Comparison of ENCODE assay signal across 20 cellular contexts in the genomic region with DNA sequence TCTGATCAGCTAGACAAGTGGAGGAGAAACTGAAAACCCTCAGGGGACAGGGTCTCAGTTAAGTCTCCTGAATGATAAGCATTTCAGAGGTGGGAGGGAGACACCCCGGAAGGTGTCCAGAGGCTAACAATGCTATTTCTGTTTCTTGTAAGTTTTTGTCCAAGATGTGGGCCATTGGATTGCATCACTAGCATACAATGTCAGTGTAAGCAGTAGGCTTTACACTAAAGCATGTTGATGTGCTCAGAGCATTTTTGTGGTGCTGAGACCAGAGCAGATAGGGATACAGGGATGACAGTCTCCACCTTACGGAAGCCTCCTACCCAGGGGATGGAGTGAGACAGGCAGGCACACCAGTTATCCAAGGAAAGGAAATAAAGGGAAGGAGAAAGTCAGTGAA. TPM values are rescaled to one million over a fixed set of nuclear protein-coding genes. Genes with fewer than 3 reads are reported as not detected.
DNase-seq lines count a peak whose midpoint lies in the region; ATAC-seq and TF ChIP-seq lines count a peak whose summit lies in the region.
"Had no signal": no experiment of that assay in that cellular context is flagged by ENCODE, and none has a peak within 500 bp of the region (broad histone marks: within the 10 kb centered on the region; RNA-seq: fewer than 3 reads in every experiment).

No MANE protein-coding gene starts in this region.

- CTCF ChIA-PET in activated naive CD4-positive, alpha-beta T cell treated with anti-CD3 and anti-CD28 coated beads for 36 hours (lab: Charles Lee) = interaction anchor here (2.0 to 2.2 kb wide), 2 partner anchors 100 kb away, joined by 7 read pairs; no protein-coding TSS in a partner anchor

- peaks cover 31% of the 10 kb centered on the region for H3K9me3 Mint-ChIP-seq in activated naive CD4-positive, alpha-beta T cell treated with anti-CD3 and anti-CD28 coated beads for 36 hours
- H3K9me3 Mint-ChIP-seq in brain (peaks cover 7 to 16% (median 13%) of the 10 kb centered on the region in 5 experiments), type B pancreatic cell (peaks cover 11% of the 10 kb centered on the region)
- H3K9me3 Mint-ChIP-seq: CD4-positive, alpha-beta T cell had no signal

- H3K9me3 ChIP-seq in muscle layer of duodenum (ENCODE audit: control insufficient read depth in 1 of 2, low read length in 2 of 2) = peaks cover 5% of the 10 kb centered on the region in 2 donors

- H3K27ac ChIP-seq in muscle layer of duodenum (ENCODE audit: low read length) = peak overlapping the region; percentile 88
- H3K27ac ChIP-seq: SK-N-MC had no signal

- no peaks in the 10 kb centered on the region for H3K27me3 ChIP-seq in muscle layer of duodenum (ENCODE audit: low read depth, low read length)
- H3K27me3 ChIP-seq: tibial artery had no signal

- H3K4me3 ChIP-seq in muscle layer of duodenum (ENCODE audit: low read depth in 1 of 2, low read length in 2 of 2) = no peak overlapping the region
- H3K4me3 ChIP-seq: lung, SK-N-MC, tibial artery had no signal

- peaks cover 46% of the 10 kb centered on the region for H3K4me1 Mint-ChIP-seq in activated naive CD4-positive, alpha-beta T cell treated with anti-CD3 and anti-CD28 coated beads for 36 hours (ENCODE audit: low read depth)
- H3K4me1 Mint-ChIP-seq in brain (peaks cover 24% of the 10 kb centered on the region), type B pancreatic cell (ENCODE audit: unreplicated experiment) (peaks cover 17% of the 10 kb centered on the region)
- H3K4me1 Mint-ChIP-seq: IgD-negative memory B cell had no signal

- H3K27me3 Mint-ChIP-seq in activated naive CD4-positive, alpha-beta T cell treated with anti-CD3 and anti-CD28 coated beads for 36 hours (ENCODE audit: low read depth) = peaks cover 34% of the 10 kb centered on the region
- H3K27me3 Mint-ChIP-seq in brain (peaks cover 62% of the 10 kb centered on the region), type B pancreatic cell (no peaks in the 10 kb centered on the region)

- no peaks in the 10 kb centered on the region for H3K4me1 ChIP-seq in muscle layer of duodenum (ENCODE audit: control insufficient read depth in 1 of 2, insufficient read depth in 2 of 2, low read length in 2 of 2)

- H3K27ac Mint-ChIP-seq in activated naive CD4-positive, alpha-beta T cell treated with anti-CD3 and anti-CD28 coated beads for 36 hours = peak overlapping the region; percentile 1
- H3K27ac Mint-ChIP-seq in brain = no peak overlapping the region
- no peak overlapping the region for H3K27ac Mint-ChIP-seq in type B pancreatic cell
- H3K27ac Mint-ChIP-seq: CD4-positive, alpha-beta T cell; endodermal cell; IgD-negative memory B cell had no signal

- TF ChIP-seq CTCF in brain (conservative IDR thresholded peaks at IDR 0.05) (no peak), type B pancreatic cell (conservative IDR thresholded peaks at IDR 0.05) (no peak)

- peaks cover 22% of the 10 kb centered on the region for H3K36me3 Mint-ChIP-seq in activated naive CD4-positive, alpha-beta T cell treated with anti-CD3 and anti-CD28 coated beads for 36 hours (ENCODE audit: low read depth)
- H3K36me3 Mint-ChIP-seq in brain (peaks cover 6% of the 10 kb centered on the region), type B pancreatic cell (peaks cover 2% of the 10 kb centered on the region)
- H3K36me3 Mint-ChIP-seq: IgD-negative memory B cell had no signal

- no peak for DNase-seq in activated naive CD4-positive, alpha-beta T cell treated with anti-CD3 and anti-CD28 coated beads for 36 hours
- DNase-seq in activated naive CD4-positive, alpha-beta T cell treated with Interleukin-2 at 50 U/mL for 16 hours = no peak
- no peak for DNase-seq in type B pancreatic cell (ENCODE audit: extremely low spot score, unreplicated experiment)
- no peak for DNase-seq in activated CD4-positive, alpha-beta T cell treated with anti-CD3 and anti-CD28 coated beads, Interleukin-2, amount 50 U/mL, for 4 hours
- DNase-seq: activated CD4-positive, alpha-beta T cell treated with anti-CD3 and anti-CD28 coated beads, Interleukin-2, amount 50 U/mL, for 48 hours; amygdala; CD4-positive, alpha-beta T cell; endodermal cell; foreskin melanocyte; NCI-H774; stimulated activated CD4-positive, alpha-beta T cell treated with anti-CD3 and anti-CD28 coated beads, Interleukin-4, amount 100 ng/mL, for 4 hours; tibial artery had no signal

- peaks cover 0 to 9% of the 10 kb centered on the region in 2 donors for H3K36me3 ChIP-seq in muscle layer of duodenum (ENCODE audit: control insufficient read depth in 1 of 2, insufficient read depth in 2 of 2, low read length in 2 of 2)

- H3K4me3 Mint-ChIP-seq in activated naive CD4-positive, alpha-beta T cell treated with anti-CD3 and anti-CD28 coated beads for 36 hours = no peak overlapping the region
- H3K4me3 Mint-ChIP-seq in brain = peak overlapping the region in 3 of 5 experiments; percentile 25 to 67 (median 54)
- H3K4me3 Mint-ChIP-seq in type B pancreatic cell = peak overlapping the region; percentile 67
- H3K4me3 Mint-ChIP-seq: CD4-positive, alpha-beta T cell; endodermal cell; IgD-negative memory B cell had no signal

- intact Hi-C loops in activated naive CD4-positive, alpha-beta T cell treated with anti-CD3 and anti-CD28 coated beads for 36 hours (cut with micrococcal nuclease) = loop anchor here (2.0 kb wide), 1 partner anchor 834 kb away; no protein-coding TSS in a partner anchor

- ATAC-seq in HG03159 (IDR thresholded peaks at IDR 0.05; ENCODE audit: unreplicated experiment) = no peak
- no peak for ATAC-seq in HG03280 (IDR thresholded peaks at IDR 0.05; ENCODE audit: unreplicated experiment)

RNA-seq across cellular contexts. Expression of gene IL1R1, which starts 2.2 kb away (rescaled TPM):
- total RNA-seq in activated naive CD4-positive, alpha-beta T cell treated with anti-CD3 and anti-CD28 coated beads for 36 hours = 1 to 10 TPM; 5.7 to 6.7 TPM
- polyA plus RNA-seq in brain (ENCODE audit: insufficient read depth, low read depth, low replicate concordance) = 1.7 TPM
- 15.8 and 31.7 TPM in 2 replicates for total RNA-seq in type B pancreatic cell (ENCODE audit: low replicate concordance)
- polyA plus RNA-seq: IgD-negative memory B cell, neural cell had no signal

RNA-seq across cellular contexts. Expression of gene IL1RL2, which starts 46.5 kb away (rescaled TPM):
- under 1 TPM; 0.30 to 0.91 TPM for total RNA-seq in activated naive CD4-positive, alpha-beta T cell treated with anti-CD3 and anti-CD28 coated beads for 36 hours
- polyA plus RNA-seq in brain (ENCODE audit: insufficient read depth, low read depth, low replicate concordance) = 0.14 TPM
- total RNA-seq in type B pancreatic cell (ENCODE audit: low replicate concordance) = 1.0 and 2.0 TPM in 2 replicates
- total RNA-seq: CD4-positive, alpha-beta T cell had no signal
- polyA plus RNA-seq: IgD-negative memory B cell, neural cell had no signal
